ENCODE assay signal across 9 cellular contexts in the genomic region with DNA sequence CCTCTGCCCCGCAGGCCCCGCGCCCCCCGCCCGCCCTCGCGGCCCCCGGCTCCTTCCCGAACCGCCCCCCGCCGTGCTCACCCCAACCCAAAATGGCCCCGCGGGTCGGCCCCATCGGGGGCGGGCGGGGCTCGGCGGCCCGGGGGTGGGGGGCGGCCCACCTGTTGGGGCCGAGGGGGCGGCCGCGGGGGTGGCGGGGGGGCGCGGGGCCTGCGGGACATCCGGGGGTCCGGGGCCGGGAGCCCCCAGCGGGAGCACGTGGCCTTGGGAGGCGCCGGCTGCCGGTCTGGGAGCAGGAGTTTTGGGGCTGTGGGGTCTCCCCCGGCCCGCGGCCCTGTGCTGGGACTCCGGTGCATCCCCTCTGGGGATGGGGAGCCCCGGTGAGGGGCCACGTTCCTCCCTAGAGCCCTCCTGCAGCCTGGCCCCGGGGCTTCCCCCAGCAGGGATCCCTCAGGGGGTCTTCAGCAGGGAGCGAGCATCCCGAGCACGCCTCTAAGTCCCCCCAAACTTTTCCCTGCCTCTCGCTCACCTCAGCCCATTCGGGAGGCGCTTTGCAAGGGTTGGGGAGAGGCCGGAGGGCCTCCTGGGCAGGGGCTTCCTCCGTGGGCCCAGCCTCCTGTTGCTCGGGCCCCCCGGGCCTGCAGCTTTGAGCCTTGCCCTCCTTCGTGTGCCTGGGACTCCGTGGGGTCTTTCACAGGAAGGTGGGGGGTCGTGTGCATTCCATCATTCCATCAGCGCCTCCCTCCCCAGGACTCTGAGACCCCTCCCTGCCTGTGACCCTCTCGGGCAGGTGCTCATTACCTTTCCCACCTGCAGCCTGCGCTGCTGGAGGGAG. TPM values are rescaled to one million over a fixed set of nuclear protein-coding genes. Genes with fewer than 3 reads are reported as not detected.
DNase-seq lines count a peak whose midpoint lies in the region; ATAC-seq, FAIRE-seq and TF ChIP-seq lines count a peak whose summit lies in the region.
"Had no signal": no experiment of that assay in that cellular context is flagged by ENCODE, and none has a peak within 500 bp of the region (broad histone marks: within the 10 kb centered on the region; RNA-seq: fewer than 3 reads in every experiment).

No MANE protein-coding gene starts in this region.

- H3K27ac ChIP-seq in kidney (ENCODE audit: low read depth in 2 of 2, low read length in 2 of 2) (peak overlapping the region in 1 of 2 donors; percentile 17), substantia nigra (ENCODE audit: low read depth, low read length, poor library complexity, severe bottlenecking) (peak overlapping the region; percentile 24)

- H3K9ac ChIP-seq in kidney (ENCODE audit: low read length in 2 of 2), result peak overlapping the region; percentile 71 to 73

- peak; percentile 20 for DNase-seq in activated naive CD4-positive, alpha-beta T cell treated with Interleukin-2 at 50 U/mL for 16 hours
- no peak for DNase-seq in activated naive CD4-positive, alpha-beta T cell (lab: John Stamatoyannopoulos, UW)
- peak; percentile 15 for DNase-seq in activated naive CD8-positive, alpha-beta T cell treated with anti-CD3 and anti-CD28 coated beads for 36 hours
- DNase-seq in kidney, result peak; percentile 77
- DNase-seq in substantia nigra (lab: John Stamatoyannopoulos, UW), result peak in 1 of 49 donors; percentile 60
- no peak for DNase-seq in NK-92 (lab: John Stamatoyannopoulos, UW; ENCODE audit: unreplicated experiment)
- DNase-seq in KG1 (lab: John Stamatoyannopoulos, UW), result no peak

- H3K36me3 ChIP-seq in kidney (ENCODE audit: control insufficient read depth in 1 of 2, insufficient read depth in 2 of 2, low read length in 2 of 2), result no peaks in the 10 kb centered on the region

- no peak for ATAC-seq in HG03039 (IDR thresholded peaks at IDR 0.05; ENCODE audit: unreplicated experiment)

- peak overlapping the region; percentile 44 to 64 for H3K4me3 ChIP-seq in kidney (ENCODE audit: low read length in 2 of 2)

- intact Hi-C loops in kidney (cut with DNase I), result no loop called here

- H3K4me1 Mint-ChIP-seq in activated naive CD8-positive, alpha-beta T cell treated with anti-CD3 and anti-CD28 coated beads for 36 hours, result peaks cover 20% of the 10 kb centered on the region

- no peaks in the 10 kb centered on the region for H3K27me3 Mint-ChIP-seq in activated naive CD8-positive, alpha-beta T cell treated with anti-CD3 and anti-CD28 coated beads for 36 hours

- peak overlapping the region; percentile 94 for H3K4me3 Mint-ChIP-seq in activated naive CD8-positive, alpha-beta T cell treated with anti-CD3 and anti-CD28 coated beads for 36 hours

- TF ChIP-seq CTCF in kidney (IDR thresholded peaks at IDR 0.05; ENCODE audit: borderline replicate concordance, extremely low read depth, insufficient read depth), result no peak

- peaks cover 30% of the 10 kb centered on the region for H3K36me3 Mint-ChIP-seq in activated naive CD8-positive, alpha-beta T cell treated with anti-CD3 and anti-CD28 coated beads for 36 hours

- H3K9me3 Mint-ChIP-seq in activated naive CD8-positive, alpha-beta T cell treated with anti-CD3 and anti-CD28 coated beads for 36 hours, result no peaks in the 10 kb centered on the region

- no peaks in the 10 kb centered on the region for H3K9me3 ChIP-seq in kidney (ENCODE audit: control insufficient read depth in 1 of 2, low read length in 2 of 2)

- no peak for FAIRE-seq in kidney (lab: Jason Lieb, UNC)
- FAIRE-seq: colon had no signal

- H3K4me1 ChIP-seq in kidney (ENCODE audit: control insufficient read depth in 1 of 2, insufficient read depth in 1 of 2, low read depth in 1 of 2, low read length in 2 of 2), result peaks cover 0 to 19% of the 10 kb centered on the region in 2 donors

- H3K27ac Mint-ChIP-seq in activated naive CD8-positive, alpha-beta T cell treated with anti-CD3 and anti-CD28 coated beads for 36 hours, result peak overlapping the region; percentile 92

RNA-seq across cellular contexts. Expression of a gene that starts 0.7 kb away (rescaled TPM):
- total RNA-seq in activated naive CD8-positive, alpha-beta T cell treated with anti-CD3 and anti-CD28 coated beads for 36 hours, result 100 to 1,000 TPM; 148 to 149 TPM
- 112 TPM for total RNA-seq in kidney
- polyA plus RNA-seq in kidney (ENCODE audit: insufficient read depth, low read depth, low replicate concordance), result 30.4 TPM

RNA-seq across cellular contexts. Expression of a gene that starts 22.0 kb away (rescaled TPM):
- total RNA-seq in activated naive CD8-positive, alpha-beta T cell treated with anti-CD3 and anti-CD28 coated beads for 36 hours, result 1 to 10 TPM in 1 of 2 experiments, under 1 TPM in 1; 0.56 to 2.1 TPM
- total RNA-seq in kidney, result 3.3 TPM
- 1.5 TPM for polyA plus RNA-seq in kidney (ENCODE audit: insufficient read depth, low read depth, low replicate concordance)

RNA-seq across cellular contexts. Expression of a gene that starts 54.3 kb away (rescaled TPM):
- total RNA-seq in activated naive CD8-positive, alpha-beta T cell treated with anti-CD3 and anti-CD28 coated beads for 36 hours, result under 1 TPM; 0.16 to 0.41 TPM
- 357 TPM for total RNA-seq in kidney
- 338 TPM for polyA plus RNA-seq in kidney (ENCODE audit: insufficient read depth, low read depth, low replicate concordance)

Comparison
In these comparisons a context has a peak if more than half of its experiments do, and no peak if none do; other contexts are left out.
1. DNase-seq: peak in activated naive CD4-positive, alpha-beta T cell treated with Interleukin-2 at 50 U/mL for 16 hours (single experiment), activated naive CD8-positive, alpha-beta T cell treated with anti-CD3 and anti-CD28 coated beads for 36 hours (single experiment) and kidney (single experiment); none in activated naive CD4-positive, alpha-beta T cell (0 of 4), NK-92 (single experiment) and KG1 (single experiment).
2. RNA of a gene that starts 54.3 kb away (total RNA-seq): 357 TPM in kidney (single experiment); 0.16 to 0.41 TPM in activated naive CD8-positive, alpha-beta T cell treated with anti-CD3 and anti-CD28 coated beads for 36 hours; every median in the first group is over 100 times any median in the second.